ENCODE assay signal across 7 cellular contexts in genomic region chr4:139014391-139015268, GRCh38. TPM values are rescaled to one million over a fixed set of nuclear protein-coding genes. Genes with fewer than 3 reads are reported as not detected.
DNase-seq lines count a peak whose midpoint lies in the region; ATAC-seq and TF ChIP-seq lines count a peak whose summit lies in the region.

No MANE protein-coding gene starts in this region.

- H3K9me3 ChIP-seq in IMR-90 (ENCODE audit: control insufficient read depth, insufficient read depth, low read length) (no peaks in the 10 kb centered on the region), neuron (ENCODE audit: low read length) (no peaks in the 10 kb centered on the region)

- no TSS peak for BruUV-seq in IMR-90 (replicated peaks; lab: Mats Ljungman, UMichigan)

- CTCF ChIA-PET in IMR-90 (lab: Yijun Ruan, JAX), result interaction anchor here (0.7 kb wide), 1 partner anchor 483 kb away, joined by 3 read pairs; no protein-coding TSS in a partner anchor
- CTCF ChIA-PET in activated CD4-positive, alpha-beta memory T cell treated with anti-CD3 and anti-CD28 coated beads for 36 hours (lab: Charles Lee), result interaction anchor here (0.6 to 2.4 kb wide), 4 partner anchors 16 to 772 kb away, joined by 3 to 15 read pairs (median 4); no protein-coding TSS in a partner anchor

- peaks cover 9% of the 10 kb centered on the region for H3K36me3 Mint-ChIP-seq in activated CD4-positive, alpha-beta memory T cell treated with anti-CD3 and anti-CD28 coated beads for 36 hours

- H3K36me3 ChIP-seq in IMR-90 (ENCODE audit: control insufficient read depth, insufficient read depth, low read length) (no peaks in the 10 kb centered on the region), neuron (ENCODE audit: insufficient read depth, low read length) (peaks cover 3% of the 10 kb centered on the region)

- H2AFZ ChIP-seq in IMR-90 (replicated peaks; ENCODE audit: low read length, poor library complexity) (peak overlapping the region; percentile 88), neuron (ENCODE audit: low read depth, low read length) (peak overlapping the region; percentile 64)

- H4K5ac ChIP-seq in IMR-90 (ENCODE audit: low read depth, low read length), result peak overlapping the region; percentile 99

- H3K56ac ChIP-seq in IMR-90 (ENCODE audit: extremely low read depth, insufficient read depth, low read length), result peak overlapping the region; percentile 93

- TF ChIP-seq POLR2A in IMR-90 (IDR thresholded peaks at IDR 0.05; ENCODE audit: low read depth, low read length), result no peak

- H2BK20ac ChIP-seq in IMR-90 (ENCODE audit: low read depth, low read length), result peak overlapping the region; percentile 91

- POLR2A ChIA-PET in IMR-90 (lab: Charles Lee; ENCODE audit: unreplicated experiment), result interaction anchor here (0.8 kb wide), 1 partner anchor 16 kb away, joined by 3 read pairs; no protein-coding TSS in a partner anchor
- POLR2A ChIA-PET in activated CD4-positive, alpha-beta memory T cell treated with anti-CD3 and anti-CD28 coated beads for 36 hours (lab: Charles Lee), result interaction anchor here (0.6 to 2.3 kb wide), 12 partner anchors 10 to 542 kb away, joined by 3 to 11 read pairs (median 4); partner anchors contain the start of genes NAA15, NDUFC1 and SETD7

- in situ Hi-C loops in IMR-90 (cut with MboI; ENCODE audit: low sequenced_read_pairs), result no loop called here

- peak overlapping the region; percentile 91 for H3K23ac ChIP-seq in IMR-90 (ENCODE audit: low read depth, low read length)

- peak overlapping the region; percentile 72 for H3K9ac ChIP-seq in IMR-90 (ENCODE audit: low read depth, low read length)

- H2AK5ac ChIP-seq in IMR-90 (ENCODE audit: low read depth, low read length), result peak overlapping the region; percentile 94

- H2BK5ac ChIP-seq in IMR-90 (ENCODE audit: low read depth, low read length, poor library complexity, severe bottlenecking), result peak overlapping the region; percentile 100

- TF ChIP-seq RAD21 in IMR-90 (IDR thresholded peaks at IDR 0.05; ENCODE audit: low read length), result no peak

- H3K27ac ChIP-seq in IMR-90 (ENCODE audit: insufficient read depth, low read length), result peak overlapping the region; percentile 93

- peaks cover 3 to 22% of the 10 kb centered on the region in 2 experiments; a peak in 3 of 4 replicates for H3K79me1 ChIP-seq in IMR-90 (ENCODE audit: low read depth in 1 of 2, low read length in 2 of 2)

- peak overlapping the region; percentile 86 for H3K14ac ChIP-seq in IMR-90 (replicated peaks; ENCODE audit: low read depth, low read length)

- peak overlapping the region; percentile 65 to 98 for H4K8ac ChIP-seq in IMR-90 (ENCODE audit: low read depth in 2 of 2, low read length in 2 of 2)

- ATAC-seq in GM21360 (IDR thresholded peaks at IDR 0.05; ENCODE audit: unreplicated experiment) (peak; percentile 6), IMR-90 (ENCODE audit: low read depth) (peak; percentile 30)

- H3K9me3 Mint-ChIP-seq in activated CD4-positive, alpha-beta memory T cell treated with anti-CD3 and anti-CD28 coated beads for 36 hours, result no peaks in the 10 kb centered on the region

- peak overlapping the region; percentile 99 for H3K4me2 ChIP-seq in IMR-90 (ENCODE audit: low read depth, low read length)

- dilution Hi-C loops in IMR-90 (cut with HindIII; ENCODE audit: low sequenced_read_pairs, unreplicated experiment), result no loop called here

- H3K27ac Mint-ChIP-seq in activated CD4-positive, alpha-beta memory T cell treated with anti-CD3 and anti-CD28 coated beads for 36 hours, result peak overlapping the region; percentile 94

- peaks cover 7% of the 10 kb centered on the region; the same call in 1 of the 2 replicates for H3K9me1 ChIP-seq in IMR-90 (ENCODE audit: insufficient read depth, low read length)

- no peaks in the 10 kb centered on the region for H3K27me3 Mint-ChIP-seq in activated CD4-positive, alpha-beta memory T cell treated with anti-CD3 and anti-CD28 coated beads for 36 hours

- H3K27me3 ChIP-seq in IMR-90 (ENCODE audit: control insufficient read depth, insufficient read depth, low read length) (no peaks in the 10 kb centered on the region), neuron (ENCODE audit: insufficient read depth, low read length) (no peaks in the 10 kb centered on the region)

- H3K4me1 Mint-ChIP-seq in activated CD4-positive, alpha-beta memory T cell treated with anti-CD3 and anti-CD28 coated beads for 36 hours (ENCODE audit: low read depth), result peaks cover 37% of the 10 kb centered on the region

- peak overlapping the region; percentile 95 for H3K4ac ChIP-seq in IMR-90 (ENCODE audit: low read depth, low read length)

- intact Hi-C loops in IMR-90 (cut with micrococcal nuclease), result no loop called here
- intact Hi-C loops in activated CD4-positive, alpha-beta memory T cell treated with anti-CD3 and anti-CD28 coated beads for 36 hours (cut with micrococcal nuclease), result loop anchor here (1.0 to 5.0 kb wide), 9 partner anchors 69 to 1510 kb away; partner anchors contain the start of genes ELMOD2, NAA15 and SLC7A11

- peak overlapping the region; percentile 99 for H2BK120ac ChIP-seq in IMR-90 (ENCODE audit: low read depth, low read length)

- peak overlapping the region; percentile 99 for H2BK15ac ChIP-seq in IMR-90 (ENCODE audit: low read depth, low read length)

- peak overlapping the region; percentile 91 for H2AK9ac ChIP-seq in IMR-90 (replicated peaks; ENCODE audit: low read depth, low read length, poor library complexity)

- H3K4me1 ChIP-seq in IMR-90 (ENCODE audit: control insufficient read depth, insufficient read depth, low read length), result peaks cover 18% of the 10 kb centered on the region
- peaks cover 19% of the 10 kb centered on the region for H3K4me1 ChIP-seq in neuron (ENCODE audit: insufficient read depth, low read length)

- H3K4me3 ChIP-seq in IMR-90 (ENCODE audit: insufficient read depth, low read depth, low read length), result peak overlapping the region; percentile 85
- H3K4me3 ChIP-seq in fibroblast of the aortic adventitia (ENCODE audit: low read depth, low read length), result peak overlapping the region; percentile 73
- peak overlapping the region; percentile 71 for H3K4me3 ChIP-seq in neuron (ENCODE audit: low read length)

- peaks cover 18% of the 10 kb centered on the region; the same call in 1 of the 2 replicates for H4K20me1 ChIP-seq in IMR-90 (ENCODE audit: insufficient read depth, low read length)

- WGBS in IMR-90 (ENCODE audit: extremely low coverage in 2 of 2, insufficient read length in 1 of 2), 2 experiments, result 18% methylated on average over 8 of the region's 9 CpGs; no CpG with 5 or more reads in 1 of the 2 experiments

- H3K18ac ChIP-seq in IMR-90 (ENCODE audit: low read depth, low read length), result peak overlapping the region; percentile 97

- TF ChIP-seq CTCF in IMR-90 (conservative IDR thresholded peaks at IDR 0.05; ENCODE audit: low read depth, low read length), result no peak
- TF ChIP-seq CTCF in fibroblast of the aortic adventitia (IDR thresholded peaks at IDR 0.05; ENCODE audit: insufficient read depth, low read length), result no peak

- H4K91ac ChIP-seq in IMR-90 (ENCODE audit: insufficient read depth, low read depth, low read length), result peak overlapping the region; percentile 95

- peak overlapping the region; percentile 89 for H3K4me3 Mint-ChIP-seq in activated CD4-positive, alpha-beta memory T cell treated with anti-CD3 and anti-CD28 coated beads for 36 hours

- DNase-seq in ELF-1 (ENCODE audit: low read depth, low spot score), result peak; percentile 68
- peak; percentile 94 for DNase-seq in IMR-90
- peak; percentile 56 for DNase-seq in activated CD4-positive, alpha-beta memory T cell treated with anti-CD3 and anti-CD28 coated beads for 36 hours
- DNase-seq in fibroblast of the aortic adventitia (ENCODE audit: low read depth), result peak; percentile 98
- no peak for DNase-seq in NCI-H2029 treated with DMSO at 0.1 percent for 48 hours (lab: John Stamatoyannopoulos, UW)

TF ChIP-seq in IMR-90, 13 proteins besides CTCF, POLR2A, EP300 and RAD21:
- TF ChIP-seq NFE2L2 (IDR thresholded peaks at IDR 0.05; ENCODE audit: low read depth, low read length), result peak; percentile 45; the same call in 1 of the 2 replicates
- TF ChIP-seq CHD1 (IDR thresholded peaks at IDR 0.05; ENCODE audit: low read depth, low read length), result no peak; the same call in 1 of the 2 replicates
- TF ChIP-seq USF2 (IDR thresholded peaks at IDR 0.05; ENCODE audit: low read depth, low read length), result peak; percentile 49; the same call in 1 of the 2 replicates
- TF ChIP-seq SMC3 (IDR thresholded peaks at IDR 0.05; ENCODE audit: low read depth, low read length), result no peak
- peak; percentile 92 for TF ChIP-seq FOS (IDR thresholded peaks at IDR 0.05; ENCODE audit: low read depth, low read length)
- peak; percentile 93 for TF ChIP-seq MAFK (IDR thresholded peaks at IDR 0.05; ENCODE audit: low read depth, low read length)

RNA-seq across cellular contexts. Expression of gene NOCT, which starts 1.0 kb away (rescaled TPM):
- total RNA-seq in IMR-90 (2012; rRNA removed) (30.8 and 41.4 TPM in 2 replicates), fibroblast of the aortic adventitia (ENCODE audit: low replicate concordance) (8.3 and 12.3 TPM in 2 replicates)
- polyA plus RNA-seq in IMR-90 (2012; rRNA removed), result 5.5 and 6.6 TPM in 2 replicates
- polyA plus RNA-seq in IMR-90 (2012; cell fraction: cytosol; rRNA removed), result 3.6 and 4.1 TPM in 2 replicates
- polyA plus RNA-seq in IMR-90 (2012; cell fraction: nucleus; rRNA removed; ENCODE audit: low replicate concordance), result 6.0 and 6.9 TPM in 2 replicates
- 10 to 100 TPM; 12.2 to 14.3 TPM for total RNA-seq in activated CD4-positive, alpha-beta memory T cell treated with anti-CD3 and anti-CD28 coated beads for 36 hours
